Comparison of ENCODE assay signal across 9 cellular contexts in genomic region chr19:35555301-35556005, GRCh38. TPM values are rescaled to one million over a fixed set of nuclear protein-coding genes. Genes with fewer than 3 reads are reported as not detected.
A peak's percentile ranks its signal among the peaks of the same experiment; 100 is the strongest.
DNase-seq lines count a peak whose midpoint lies in the region; ATAC-seq and TF ChIP-seq lines count a peak whose summit lies in the region.
"Had no signal": no experiment of that assay in that cellular context is flagged by ENCODE, and none has a peak within 500 bp of the region (broad histone marks: within the 10 kb centered on the region; RNA-seq: fewer than 3 reads in every experiment).

No MANE protein-coding gene starts in this region.

- H3K9me3 Mint-ChIP-seq in endothelial cell (ENCODE audit: unreplicated experiment): no peaks in the 10 kb centered on the region

- TF ChIP-seq CTCF in GM12874 (IDR thresholded peaks at IDR 0.05; ENCODE audit: insufficient read depth, low read depth, low read length) (peak; percentile 24; the same call in 1 of the 2 replicates), endothelial cell (IDR thresholded peaks at IDR 0.05; ENCODE audit: unreplicated experiment) (no peak)

- ATAC-seq in GM19395 (IDR thresholded peaks at IDR 0.05; ENCODE audit: unreplicated experiment) (no peak), HG03342 (IDR thresholded peaks at IDR 0.05; ENCODE audit: unreplicated experiment) (no peak)
- ATAC-seq: heart right ventricle had no signal

- peaks cover 11% of the 10 kb centered on the region for H3K36me3 Mint-ChIP-seq in endothelial cell (ENCODE audit: low read depth, unreplicated experiment)

- no peaks in the 10 kb centered on the region for H3K36me3 ChIP-seq in effector memory CD4-positive, alpha-beta T cell (ENCODE audit: control insufficient read depth, insufficient read depth, low read length)
- H3K36me3 ChIP-seq: heart right ventricle had no signal

- H3K27ac ChIP-seq in effector memory CD4-positive, alpha-beta T cell (ENCODE audit: insufficient read depth, low read length, poor library complexity, severe bottlenecking): no peak overlapping the region
- H3K27ac ChIP-seq: heart right ventricle had no signal

- H3K27me3 Mint-ChIP-seq in endothelial cell (ENCODE audit: unreplicated experiment): peaks cover 34% of the 10 kb centered on the region

- no peak overlapping the region for H3K27ac Mint-ChIP-seq in endothelial cell (ENCODE audit: unreplicated experiment)

- peaks cover 3% of the 10 kb centered on the region for H3K4me1 Mint-ChIP-seq in endothelial cell (ENCODE audit: unreplicated experiment)

- peaks cover 8% of the 10 kb centered on the region for H3K27me3 ChIP-seq in effector memory CD4-positive, alpha-beta T cell (replicated peaks; ENCODE audit: control insufficient read depth, insufficient read depth, low read length, poor library complexity, severe bottlenecking)

- H3K4me3 ChIP-seq in effector memory CD4-positive, alpha-beta T cell (ENCODE audit: insufficient read depth, low read depth, low read length, poor library complexity, severe bottlenecking): no peak overlapping the region
- H3K4me3 ChIP-seq: heart right ventricle had no signal

- DNase-seq in A172 (ENCODE audit: low spot score) (peak; percentile 68), NCI-H82 treated with DMSO at 0.1 percent for 48 hours (lab: John Stamatoyannopoulos, UW; ENCODE audit: unreplicated experiment) (peak; percentile 5), endothelial cell (ENCODE audit: low spot score) (peak; percentile 56), kidney glomerular epithelial cell (lab: John Stamatoyannopoulos, UW) (no peak)
- DNase-seq in effector memory CD4-positive, alpha-beta T cell: no peak
- DNase-seq: heart right ventricle had no signal

- H3K4me1 ChIP-seq in effector memory CD4-positive, alpha-beta T cell (ENCODE audit: control insufficient read depth, insufficient read depth, low read length, poor library complexity, severe bottlenecking): peaks cover 8% of the 10 kb centered on the region

- no peaks in the 10 kb centered on the region for H3K9me3 ChIP-seq in effector memory CD4-positive, alpha-beta T cell (ENCODE audit: control insufficient read depth, low read length)
- H3K9me3 ChIP-seq: heart right ventricle had no signal

- no peak overlapping the region for H3K4me3 Mint-ChIP-seq in endothelial cell (ENCODE audit: unreplicated experiment)

RNA-seq across cellular contexts. Expression of gene ATP4A, which starts 8.0 kb away (rescaled TPM):
- not detected in 2 replicates for total RNA-seq in A172 (2014; rRNA removed; shearing (Covaris generic))
- total RNA-seq in endothelial cell (ENCODE audit: unreplicated experiment): not detected
- total RNA-seq: heart right ventricle had no signal

RNA-seq across cellular contexts. Expression of gene TMEM147, which starts 10.0 kb away (rescaled TPM):
- total RNA-seq in A172 (2014; rRNA removed; shearing (Covaris generic)): 167 and 204 TPM in 2 replicates
- total RNA-seq in endothelial cell (ENCODE audit: unreplicated experiment): 62.0 TPM

RNA-seq across cellular contexts. Expression of gene GAPDHS, which starts 22.2 kb away (rescaled TPM):
- not detected in 2 replicates for total RNA-seq in A172 (2014; rRNA removed; shearing (Covaris generic))
- total RNA-seq in endothelial cell (ENCODE audit: unreplicated experiment): not detected
- total RNA-seq: heart right ventricle had no signal

RNA-seq across cellular contexts. Expression of gene SBSN, which starts 27.3 kb away (rescaled TPM):
- total RNA-seq in A172 (2014; rRNA removed; shearing (Covaris generic)): not detected in 2 replicates
- 0.18 TPM for total RNA-seq in endothelial cell (ENCODE audit: unreplicated experiment)
- total RNA-seq: heart right ventricle had no signal

RNA-seq across cellular contexts. Expression of gene PMIS2, which starts 30.5 kb away (rescaled TPM):
- not detected in 2 replicates for total RNA-seq in A172 (2014; rRNA removed; shearing (Covaris generic))
- total RNA-seq in endothelial cell (ENCODE audit: unreplicated experiment): not detected
- total RNA-seq: heart right ventricle had no signal

Comparison
In these comparisons a context has a peak if more than half of its experiments do, and no peak if none do; other contexts are left out.
1. DNase-seq: peak in A172 (single experiment), NCI-H82 treated with DMSO at 0.1 percent for 48 hours (single experiment) and endothelial cell (single experiment); none in effector memory CD4-positive, alpha-beta T cell (0 of 3) and kidney glomerular epithelial cell (single experiment).